ENCODE assay signal across 21 cellular contexts in genomic region chr9:115071176-115071575, GRCh38. TPM values are rescaled to one million over a fixed set of nuclear protein-coding genes. Genes with fewer than 3 reads are reported as not detected.
"Had no signal": no experiment of that assay in that cellular context is flagged by ENCODE, and none has a peak within 500 bp of the region (broad histone marks: within the 10 kb centered on the region; RNA-seq: fewer than 3 reads in every experiment).

No MANE protein-coding gene starts in this region.

- DNase-seq: activated CD4-positive, alpha-beta T cell treated with anti-CD3 and anti-CD28 coated beads, Interleukin-2, amount 10 ng/mL, durations not matched to agents 7 days and 5 days; activated CD8-positive, alpha-beta T cell treated with anti-CD3 and anti-CD28 coated beads, Interleukin-2, amount 10 ng/mL, durations not matched to agents 7 days and 5 days; activated naive CD4-positive, alpha-beta T cell treated with anti-CD3 and anti-CD28 coated beads for 36 hours; activated T-cell treated with anti-CD3 and anti-CD28 coated beads, Interleukin-2, amount 50 U/mL, for 24 hours; cerebellar nuclear complex; effector memory CD8-positive, alpha-beta T cell; foreskin melanocyte; glutamatergic neuron; nucleus accumbens; uterus had no signal

- H3K4me3 Mint-ChIP-seq: activated CD4-positive, alpha-beta T cell treated with anti-CD3 and anti-CD28 coated beads, Interleukin-2, amount 10 ng/mL, durations not matched to agents 7 days and 5 days; activated CD8-positive, alpha-beta T cell treated with anti-CD3 and anti-CD28 coated beads, Interleukin-2, amount 10 ng/mL, durations not matched to agents 7 days and 5 days; activated naive CD4-positive, alpha-beta T cell treated with anti-CD3 and anti-CD28 coated beads for 36 hours; activated T-cell treated with anti-CD3 and anti-CD28 coated beads, Interleukin-2, amount 50 U/mL, for 24 hours; effector memory CD8-positive, alpha-beta T cell; nephron; stimulated activated naive CD8-positive, alpha-beta T cell treated with anti-CD3 and anti-CD28 coated beads, Interleukin-15, Interleukin-2, amounts not matched to agents 100 ng/mL and 50 ng/mL, for 24 hours had no signal

- H3K27me3 ChIP-seq: ascending aorta, right atrium auricular region, tibial nerve, uterus had no signal

- FAIRE-seq: bronchial epithelial cell, keratinocyte had no signal

- H3K36me3 ChIP-seq: ascending aorta, right atrium auricular region, uterus had no signal

- ATAC-seq: activated CD8-positive, alpha-beta T cell treated with anti-CD3 and anti-CD28 coated beads, Interleukin-2, amount 10 ng/mL, durations not matched to agents 7 days and 5 days; effector memory CD8-positive, alpha-beta T cell; left lobe of liver had no signal

- H3K27ac ChIP-seq: ascending aorta, right atrium auricular region, skin epidermis, tibial nerve had no signal

- H3K4me1 ChIP-seq: ascending aorta, right atrium auricular region, uterus had no signal

- H3K27ac Mint-ChIP-seq: activated CD4-positive, alpha-beta T cell treated with anti-CD3 and anti-CD28 coated beads, Interleukin-2, amount 10 ng/mL, durations not matched to agents 7 days and 5 days; activated CD8-positive, alpha-beta T cell treated with anti-CD3 and anti-CD28 coated beads, Interleukin-2, amount 10 ng/mL, durations not matched to agents 7 days and 5 days; activated naive CD4-positive, alpha-beta T cell treated with anti-CD3 and anti-CD28 coated beads for 36 hours; activated T-cell treated with anti-CD3 and anti-CD28 coated beads, Interleukin-2, amount 50 U/mL, for 24 hours; activated T-helper 2 cell treated with anti-CD3 and anti-CD28 coated beads, Interferon-gamma antibody, Interleukin-2, Interleukin-4, amounts not matched to agents 10 μg/mL and 5 μg/mL and 100 μg/mL, durations not matched to agents 14 hours and 24 hours and 36 hours; effector memory CD8-positive, alpha-beta T cell; nephron; stimulated activated naive CD8-positive, alpha-beta T cell treated with anti-CD3 and anti-CD28 coated beads, Interleukin-15, Interleukin-2, amounts not matched to agents 100 ng/mL and 50 ng/mL, for 24 hours had no signal

- H3K4me1 Mint-ChIP-seq: activated CD4-positive, alpha-beta T cell treated with anti-CD3 and anti-CD28 coated beads, Interleukin-2, amount 10 ng/mL, durations not matched to agents 7 days and 5 days had no signal

- H3K4me3 ChIP-seq: ascending aorta, lung, right atrium auricular region, skin epidermis, tibial nerve, uterus had no signal

- H3K9me3 ChIP-seq: ascending aorta, right atrium auricular region, tibial nerve, uterus had no signal

- H3K9me3 Mint-ChIP-seq: activated CD4-positive, alpha-beta T cell treated with anti-CD3 and anti-CD28 coated beads, Interleukin-2, amount 10 ng/mL, durations not matched to agents 7 days and 5 days; activated naive CD4-positive, alpha-beta T cell treated with anti-CD3 and anti-CD28 coated beads for 36 hours; activated T-cell treated with anti-CD3 and anti-CD28 coated beads, Interleukin-2, amount 50 U/mL, for 24 hours; activated T-helper 2 cell treated with anti-CD3 and anti-CD28 coated beads, Interferon-gamma antibody, Interleukin-2, Interleukin-4, amounts not matched to agents 10 μg/mL and 5 μg/mL and 100 μg/mL, durations not matched to agents 14 hours and 24 hours and 36 hours; effector memory CD8-positive, alpha-beta T cell; nephron; stimulated activated naive CD8-positive, alpha-beta T cell treated with anti-CD3 and anti-CD28 coated beads, Interleukin-15, Interleukin-2, amounts not matched to agents 100 ng/mL and 50 ng/mL, for 24 hours had no signal

RNA-seq across cellular contexts. Expression of gene TNC, which starts 46.8 kb away (rescaled TPM):
- total RNA-seq: activated CD8-positive, alpha-beta T cell treated with anti-CD3 and anti-CD28 coated beads, Interleukin-2, amount 10 ng/mL, durations not matched to agents 7 days and 5 days had no signal
